Comparison of ENCODE assay signal across 8 cellular contexts in genomic region chr12:49094104-49094948, GRCh38. TPM values are rescaled to one million over a fixed set of nuclear protein-coding genes. Genes with fewer than 3 reads are reported as not detected.
DNase-seq lines count a peak whose midpoint lies in the region; ATAC-seq, FAIRE-seq and TF ChIP-seq lines count a peak whose summit lies in the region.

Gene DHH, minus strand, starts transcription at chr12:49094801. Its CDS starts 289 bp downstream, at chr12:49094512.

- H3K4me1 ChIP-seq in endothelial cell of umbilical vein (ENCODE audit: control insufficient read depth, extremely low read depth, insufficient read depth, low read length) (peaks cover 48% of the 10 kb centered on the region), osteoblast (ENCODE audit: insufficient read depth, low read length) (peaks cover 11% of the 10 kb centered on the region)

- peak within 1 kb of the TSS; percentile 17 for H3K9ac ChIP-seq in endothelial cell of umbilical vein (replicated peaks; ENCODE audit: extremely low read depth, insufficient read depth, low read length)

- intact Hi-C loops in endothelial cell of umbilical vein (cut with micrococcal nuclease) = loop anchor here (1.0 kb wide), 1 partner anchor 16 kb away; the partner anchor contains the start of gene LMBR1L

- no peak within 1 kb of the TSS for H3K27ac ChIP-seq in endothelial cell of umbilical vein (ENCODE audit: insufficient read depth, low read depth, low read length)
- H3K27ac ChIP-seq in osteoblast (ENCODE audit: low read depth, low read length) = no peak within 1 kb of the TSS

- TF ChIP-seq POLR2A in endothelial cell of umbilical vein (IDR thresholded peaks at IDR 0.05; ENCODE audit: low read depth, low read length) = no peak

- peak within 1 kb of the TSS; percentile 85 for H3K4me2 ChIP-seq in endothelial cell of umbilical vein (ENCODE audit: insufficient read depth, low read length)
- H3K4me2 ChIP-seq in osteoblast (ENCODE audit: insufficient read depth, low read length) = peak within 1 kb of the TSS; percentile 59

- TF ChIP-seq CTCF in endothelial cell of umbilical vein (IDR thresholded peaks at IDR 0.05; ENCODE audit: extremely low read depth in 1 of 2, insufficient read depth in 1 of 2, low read depth in 1 of 2, low read length in 2 of 2) = no peak
- TF ChIP-seq CTCF in osteoblast (IDR thresholded peaks at IDR 0.05; ENCODE audit: extremely low read depth, low read depth, low read length) = no peak
- no peak for TF ChIP-seq CTCF in GM10248 (IDR thresholded peaks at IDR 0.05; ENCODE audit: control extremely low read depth, extremely low read depth, low read depth, missing control alignments)

- dilution Hi-C loops in endothelial cell of umbilical vein (cut with MboI; ENCODE audit: extremely low pct_ligation_motif_present, low sequenced_read_pairs) = no loop called here

- H3K27me3 ChIP-seq in endothelial cell of umbilical vein (ENCODE audit: control insufficient read depth in 2 of 2, insufficient read depth in 2 of 2, low read length in 2 of 2) (no peaks in the 10 kb centered on the region), osteoblast (ENCODE audit: insufficient read depth, low read length) (peaks cover 44% of the 10 kb centered on the region)

- H2AFZ ChIP-seq in endothelial cell of umbilical vein (ENCODE audit: low read depth, low read length) (peak within 1 kb of the TSS; percentile 55), osteoblast (ENCODE audit: low read length) (no peak within 1 kb of the TSS)

- H3K9me3 ChIP-seq in endothelial cell of umbilical vein (replicated peaks; ENCODE audit: control insufficient read depth, insufficient read depth, low read length) = no peaks in the 10 kb centered on the region
- H3K9me3 ChIP-seq in osteoblast (ENCODE audit: low read depth, low read length) = no peaks in the 10 kb centered on the region

- peak; percentile 4 for FAIRE-seq in endothelial cell of umbilical vein (lab: Jason Lieb, UNC)

- H3K36me3 ChIP-seq in endothelial cell of umbilical vein (ENCODE audit: control insufficient read depth in 2 of 2, extremely low read depth in 1 of 2, insufficient read depth in 2 of 2, low read length in 2 of 2) (peaks cover 2 to 13% of the 10 kb centered on the region in 2 experiments), osteoblast (ENCODE audit: insufficient read depth, low read length) (peaks cover 25% of the 10 kb centered on the region)

- no TSS peak for BruUV-seq in endothelial cell of umbilical vein (replicated peaks; lab: Mats Ljungman, UMichigan)

- H3K4me3 ChIP-seq in endothelial cell of umbilical vein (replicated peaks in 1 of 3; ENCODE audit: insufficient read depth in 1 of 3, low read depth in 1 of 3, low read length in 3 of 3) (peak within 1 kb of the TSS; percentile 15 to 40 (median 29)), osteoblast (ENCODE audit: insufficient read depth, low read length) (peak within 1 kb of the TSS; percentile 51)

- H4K20me1 ChIP-seq in endothelial cell of umbilical vein (replicated peaks; ENCODE audit: control insufficient read depth, extremely low read depth, insufficient read depth, low read length) (no peaks in the 10 kb centered on the region), osteoblast (ENCODE audit: insufficient read depth, low read length) (peaks cover 2% of the 10 kb centered on the region)

- POLR2A ChIA-PET in endothelial cell of umbilical vein (lab: Charles Lee) (interaction anchor here (1.1 to 4.2 kb wide), 3 partner anchors 11 to 36 kb away, joined by 3 to 25 read pairs (median 10); partner anchors contain the start of genes LMBR1L and TUBA1B), GM10248 (lab: Yijun Ruan, JAX) (no interaction called here)

- no peaks in the 10 kb centered on the region for H3K79me2 ChIP-seq in endothelial cell of umbilical vein (ENCODE audit: control insufficient read depth, insufficient read depth, low read length)
- no peaks in the 10 kb centered on the region for H3K79me2 ChIP-seq in osteoblast (ENCODE audit: insufficient read depth, low read length)

- ATAC-seq in GM18520 (IDR thresholded peaks at IDR 0.05; ENCODE audit: unreplicated experiment) = no peak
- ATAC-seq in GM18861 (IDR thresholded peaks at IDR 0.05; ENCODE audit: unreplicated experiment) = no peak

- DNase-seq in EL = peak; percentile 15
- peak; percentile 35 for DNase-seq in NCI-H510A treated with DMSO at 0.1 percent for 48 hours (lab: John Stamatoyannopoulos, UW)
- DNase-seq in endothelial cell of umbilical vein (ENCODE audit: low read depth, low spot score) = peak; percentile 40
- peak; percentile 82 for DNase-seq in osteoblast (ENCODE audit: insufficient read length, low spot score, missing footprints)
- no peak for DNase-seq in dedifferentiated amniotic fluid mesenchymal stem cell (ENCODE audit: extremely low spot score)
- no peak for DNase-seq in GM10248 (ENCODE audit: extremely low spot score)

- CTCF ChIA-PET in endothelial cell of umbilical vein (lab: Charles Lee) (interaction anchor here (1.2 to 11.7 kb wide), 9 partner anchors 8 to 141 kb away, joined by 3 to 179 read pairs (median 15); partner anchors contain the start of genes LMBR1L and TUBA1B), GM10248 (lab: Yijun Ruan, JAX) (interaction anchor here (0.7 to 19.5 kb wide), 16 partner anchors 11 to 195 kb away, joined by 3 to 369 read pairs (median 4); partner anchors contain the start of genes LMBR1L, RHEBL1, TUBA1B and WNT1)

- H3K9me1 ChIP-seq in endothelial cell of umbilical vein (replicated peaks; ENCODE audit: control insufficient read depth, extremely low read depth, insufficient read depth, low read length) = no peaks in the 10 kb centered on the region

TF ChIP-seq in endothelial cell of umbilical vein, 7 proteins besides CTCF, POLR2A, EP300 and RAD21:
- no peak for TF ChIP-seq GATA2 (IDR thresholded peaks at IDR 0.05; ENCODE audit: insufficient read depth, insufficient read length, low read depth, low read length)
- TF ChIP-seq MYC (IDR thresholded peaks at IDR 0.05; ENCODE audit: low read depth, low read length) = no peak
- no peak for TF ChIP-seq MAX (IDR thresholded peaks at IDR 0.05; ENCODE audit: insufficient read depth, insufficient read length)
- no peak for TF ChIP-seq EZH2 (IDR thresholded peaks at IDR 0.05; ENCODE audit: borderline replicate concordance, low read depth, low read length, severe bottlenecking)
- TF ChIP-seq FOS (IDR thresholded peaks at IDR 0.05; ENCODE audit: borderline replicate concordance, insufficient read depth, low read length) = no peak
- no peak for TF ChIP-seq JUN (IDR thresholded peaks at IDR 0.05; ENCODE audit: borderline replicate concordance, insufficient read depth, insufficient read length, low read depth)
- TF ChIP-seq POLR2AphosphoS5 (IDR thresholded peaks at IDR 0.05; ENCODE audit: insufficient read depth, low read depth, low read length) = no peak

RNA-seq across cellular contexts. Expression of gene DHH, which starts in this region (rescaled TPM):
- total RNA-seq in endothelial cell of umbilical vein (3.3 and 3.9 TPM in 2 replicates), osteoblast (under 0.01 TPM in 1 of 2 replicates, not detected in the other)
- 2.9 and 4.2 TPM in 2 replicates for polyA plus RNA-seq in endothelial cell of umbilical vein
- 1.7 and 3.0 TPM in 2 replicates for polyA plus RNA-seq in endothelial cell of umbilical vein (2011; cell fraction: cytosol; rRNA removed)
- polyA plus RNA-seq in endothelial cell of umbilical vein (2011; cell fraction: nucleus; rRNA removed) = 1.4 and 1.8 TPM in 2 replicates
- polyA plus RNA-seq in endothelial cell of umbilical vein (2012) = 1.7 and 2.6 TPM in 2 replicates
- polyA minus RNA-seq in endothelial cell of umbilical vein = 1.5 and 3.0 TPM in 2 replicates
- not detected for polyA minus RNA-seq in endothelial cell of umbilical vein (2011; cell fraction: cytosol; rRNA and poly(A)+ RNA removed)
- polyA minus RNA-seq in endothelial cell of umbilical vein (2011; cell fraction: nucleus; rRNA and poly(A)+ RNA removed) = 1.3 and 1.5 TPM in 2 replicates

Comparison
In these comparisons a context has a peak if more than half of its experiments do, and no peak if none do; other contexts are left out.
1. Peak in DNase-seq, H3K4me3 ChIP-seq and H3K4me2 ChIP-seq in osteoblast; RNA of the gene not detected or under 1 TPM.
2. DNase-seq: peak in EL (single experiment), NCI-H510A treated with DMSO at 0.1 percent for 48 hours (single experiment) and endothelial cell of umbilical vein (single experiment); none in dedifferentiated amniotic fluid mesenchymal stem cell (single experiment) and GM10248 (single experiment).